Comparison of ENCODE assay signal across 15 cellular contexts in genomic region chr2:95385570-95385984, GRCh38. TPM values are rescaled to one million over a fixed set of nuclear protein-coding genes. Genes with fewer than 3 reads are reported as not detected.
DNase-seq lines count a peak whose midpoint lies in the region; ATAC-seq and TF ChIP-seq lines count a peak whose summit lies in the region.
"Had no signal": no experiment of that assay in that cellular context is flagged by ENCODE, and none has a peak within 500 bp of the region (broad histone marks: within the 10 kb centered on the region; RNA-seq: fewer than 3 reads in every experiment).

No MANE protein-coding gene starts in this region.

- 94% methylated on average over 6 of the region's 12 CpGs for WGBS in mammary epithelial cell (ENCODE audit: low coverage, missing lambda C conversion rate)
- WGBS in gastroesophageal sphincter (ENCODE audit: low coverage in 1 of 2), 2 donors = no CpG with 5 or more reads among the region's 12 CpGs
- WGBS in tibial nerve, 2 donors = 65 to 69% methylated on average over 4 to 11 of the region's 12 CpGs

- H3K4me1 ChIP-seq in mammary epithelial cell (ENCODE audit: insufficient read depth, low read length) (no peaks in the 10 kb centered on the region), gastroesophageal sphincter (peaks cover 0 to 27% (median 17%) of the 10 kb centered on the region in 3 donors), tibial nerve (peaks cover 0 to 42% (median 13%) of the 10 kb centered on the region in 4 donors), left lung (no peaks in the 10 kb centered on the region)

- H3K9ac ChIP-seq in mammary epithelial cell (ENCODE audit: insufficient read depth, low read length) = no peak overlapping the region
- H3K9ac ChIP-seq: BLaER1 treated with 17β-estradiol and CSF1 and Interleukin-3, amounts not matched to agents 10 nM and 100 nM had no signal

- in situ Hi-C loops in mammary epithelial cell (cut with MboI; ENCODE audit: low sequenced_read_pairs in 2 of 2) = no loop called here

- no peak for TF ChIP-seq POLR2A in gastroesophageal sphincter (IDR thresholded peaks at IDR 0.05)
- TF ChIP-seq POLR2A in tibial nerve (IDR thresholded peaks at IDR 0.05) = no peak

- H3K27ac ChIP-seq in mammary epithelial cell (ENCODE audit: insufficient read depth, low read depth, low read length) = no peak overlapping the region
- peak overlapping the region in 3 of 4 donors; percentile 31 to 46 (median 35) for H3K27ac ChIP-seq in gastroesophageal sphincter
- H3K27ac ChIP-seq in tibial nerve = peak overlapping the region in 3 of 4 donors; percentile 55 to 86 (median 72)
- no peak overlapping the region for H3K27ac ChIP-seq in left lung
- H3K27ac ChIP-seq: BLaER1 treated with 17β-estradiol and CSF1 and Interleukin-3, amounts not matched to agents 10 nM and 100 nM had no signal

- H3K36me3 ChIP-seq in mammary epithelial cell (ENCODE audit: insufficient read depth, low read length) = no peaks in the 10 kb centered on the region
- H3K36me3 ChIP-seq in gastroesophageal sphincter = peaks cover 0 to 19% of the 10 kb centered on the region in 2 donors
- H3K36me3 ChIP-seq in tibial nerve = peaks cover 0 to 16% (median 0%) of the 10 kb centered on the region in 3 donors
- H3K36me3 ChIP-seq in left lung = no peaks in the 10 kb centered on the region
- H3K36me3 ChIP-seq: BLaER1 treated with 17β-estradiol and CSF1 and Interleukin-3, amounts not matched to agents 10 nM and 100 nM had no signal

- H3K4me1 Mint-ChIP-seq in MCF 10A (ENCODE audit: insufficient read depth, unreplicated experiment) (peaks cover 15% of the 10 kb centered on the region), osteocyte (ENCODE audit: unreplicated experiment) (peaks cover 7% of the 10 kb centered on the region)

- H3K36me3 Mint-ChIP-seq in MCF 10A (ENCODE audit: insufficient read depth, unreplicated experiment) = peaks cover 27% of the 10 kb centered on the region
- no peaks in the 10 kb centered on the region for H3K36me3 Mint-ChIP-seq in osteocyte (ENCODE audit: unreplicated experiment)

- H4K20me1 ChIP-seq in mammary epithelial cell (ENCODE audit: insufficient read depth, low read length) = no peaks in the 10 kb centered on the region
- H4K20me1 ChIP-seq: BLaER1 treated with 17β-estradiol and CSF1 and Interleukin-3, amounts not matched to agents 10 nM and 100 nM had no signal

- H3K27ac Mint-ChIP-seq in MCF 10A (ENCODE audit: low read depth, unreplicated experiment) (no peak overlapping the region), osteocyte (ENCODE audit: unreplicated experiment) (no peak overlapping the region)

- H3K4me2 ChIP-seq in mammary epithelial cell (ENCODE audit: insufficient read depth, low read depth, low read length) = no peak overlapping the region
- H3K4me2 ChIP-seq: BLaER1 treated with 17β-estradiol and CSF1 and Interleukin-3, amounts not matched to agents 10 nM and 100 nM had no signal

- H2AFZ ChIP-seq in mammary epithelial cell (ENCODE audit: low read depth, low read length) = no peak overlapping the region

- no peak overlapping the region for H3K4me3 Mint-ChIP-seq in MCF 10A (ENCODE audit: unreplicated experiment)
- no peak overlapping the region for H3K4me3 Mint-ChIP-seq in osteocyte (ENCODE audit: unreplicated experiment)

- POLR2A ChIA-PET in MCF 10A (lab: Yijun Ruan, JAX) = interaction anchor here (0.7 kb wide), 1 partner anchor 17 kb away, joined by 3 read pairs; the partner anchor contains the start of gene FAHD2A

- TF ChIP-seq CTCF in MCF 10A (IDR thresholded peaks at IDR 0.05; ENCODE audit: unreplicated experiment) = no peak
- no peak for TF ChIP-seq CTCF in mammary epithelial cell (conservative IDR thresholded peaks at IDR 0.05 in 1 of 2, IDR thresholded peaks at IDR 0.05 in 1 of 2; ENCODE audit: extremely low read depth in 1 of 2, insufficient read depth in 1 of 2, low read depth in 1 of 2, low read length in 2 of 2)
- TF ChIP-seq CTCF in gastroesophageal sphincter (IDR thresholded peaks at IDR 0.05) = no peak
- no peak for TF ChIP-seq CTCF in osteocyte (IDR thresholded peaks at IDR 0.05)
- TF ChIP-seq CTCF in tibial nerve (IDR thresholded peaks at IDR 0.05) = no peak
- TF ChIP-seq CTCF in left lung (IDR thresholded peaks at IDR 0.05) = no peak

- H3K4me3 ChIP-seq in mammary epithelial cell (replicated peaks in 1 of 3; ENCODE audit: insufficient read depth in 1 of 3, low read depth in 2 of 3, low read length in 3 of 3) (no peak overlapping the region), gastroesophageal sphincter (no peak overlapping the region), tibial nerve (no peak overlapping the region), left lung (no peak overlapping the region)
- H3K4me3 ChIP-seq: BLaER1 treated with 17β-estradiol and CSF1 and Interleukin-3, amounts not matched to agents 10 nM and 100 nM had no signal

- DNase-seq in MCF 10A (ENCODE audit: unreplicated experiment) (no peak), mammary epithelial cell (no peak), osteocyte (ENCODE audit: extremely low spot score, unreplicated experiment) (peak; percentile 84), tibial nerve (ENCODE audit: low spot score in 2 of 2) (no peak), left lung (no peak), NCI-H526 (lab: John Stamatoyannopoulos, UW) (no peak), UCSD-AML1 (lab: John Stamatoyannopoulos, UW; ENCODE audit: unreplicated experiment) (no peak)
- DNase-seq: 8988T, DMS 273 treated with DMSO at 0.1 percent for 48 hours, Karpas-422, NCI-H1105 treated with DMSO at 0.1 percent for 48 hours, NCI-H187 treated with DMSO at 0.1 percent for 48 hours, NCI-H446 treated with DMSO at 0.1 percent for 48 hours had no signal

- H3K27me3 Mint-ChIP-seq in MCF 10A (ENCODE audit: insufficient read depth, unreplicated experiment) (no peaks in the 10 kb centered on the region), osteocyte (ENCODE audit: unreplicated experiment) (peaks cover 3% of the 10 kb centered on the region)

- H3K27me3 ChIP-seq in mammary epithelial cell (ENCODE audit: insufficient read depth, low read length) (no peaks in the 10 kb centered on the region), gastroesophageal sphincter (peaks cover 19% of the 10 kb centered on the region), tibial nerve (no peaks in the 10 kb centered on the region), left lung (peaks cover 0 to 36% of the 10 kb centered on the region in 2 donors)
- H3K27me3 ChIP-seq: BLaER1 treated with 17β-estradiol and CSF1 and Interleukin-3, amounts not matched to agents 10 nM and 100 nM had no signal

- intact Hi-C loops in MCF 10A (cut with micrococcal nuclease) = no loop called here
- intact Hi-C loops in mammary epithelial cell (cut with micrococcal nuclease) = loop anchor here (5.0 kb wide), 1 partner anchor 38 kb away; no protein-coding TSS in a partner anchor
- intact Hi-C loops in left lung (cut with DNase I) = no loop called here

- H3K9me3 Mint-ChIP-seq in MCF 10A (ENCODE audit: unreplicated experiment) (no peaks in the 10 kb centered on the region), osteocyte (ENCODE audit: unreplicated experiment) (no peaks in the 10 kb centered on the region)

- H3K9me3 ChIP-seq in mammary epithelial cell (replicated peaks; ENCODE audit: insufficient read depth, low read length) = no peaks in the 10 kb centered on the region
- no peaks in the 10 kb centered on the region for H3K9me3 ChIP-seq in gastroesophageal sphincter
- no peaks in the 10 kb centered on the region for H3K9me3 ChIP-seq in tibial nerve
- no peaks in the 10 kb centered on the region for H3K9me3 ChIP-seq in left lung
- H3K9me3 ChIP-seq: BLaER1 treated with 17β-estradiol and CSF1 and Interleukin-3, amounts not matched to agents 10 nM and 100 nM had no signal

- CTCF ChIA-PET in MCF 10A (lab: Yijun Ruan, JAX) (interaction anchor here (0.5 to 1.5 kb wide), 3 partner anchors 19 to 335 kb away, joined by 3 to 6 read pairs (median 3); no protein-coding TSS in a partner anchor), mammary epithelial cell (lab: Charles Lee; ENCODE audit: low non-redundant PET) (interaction anchor here (0.5 kb wide), 1 partner anchor 16 kb away, joined by 5 read pairs; no protein-coding TSS in a partner anchor)

- BruUV-seq in MCF 10A (replicated peaks; lab: Mats Ljungman, UMichigan) (TSS peak; percentile 28), mammary epithelial cell (replicated peaks; lab: Mats Ljungman, UMichigan) (no TSS peak)

- H3K79me2 ChIP-seq in mammary epithelial cell (ENCODE audit: insufficient read depth, low read length) = no peaks in the 10 kb centered on the region

- dilution Hi-C loops in mammary epithelial cell (cut with HindIII; ENCODE audit: low sequenced_read_pairs) = no loop called here

- ATAC-seq in gastroesophageal sphincter (no peak), left lung (no peak)

- no peak for TF ChIP-seq EP300 in gastroesophageal sphincter (IDR thresholded peaks at IDR 0.05)
- no peak for TF ChIP-seq EP300 in tibial nerve (IDR thresholded peaks at IDR 0.05)

RNA-seq across cellular contexts. Expression of gene FAHD2A, which starts 16.9 kb away (rescaled TPM):
- total RNA-seq in MCF 10A (2022) (23.9 and 24.1 TPM in 2 replicates), mammary epithelial cell (10 to 100 TPM; 23.8 to 26.8 TPM), gastroesophageal sphincter (10 to 100 TPM in 3 of 4 donors, 1 to 10 TPM in 1; 6.5 to 29.8 (median 19.5) TPM), osteocyte (40.3 and 40.4 TPM in 2 replicates), tibial nerve (10 to 100 TPM; 21.0 to 34.5 (median 24.8) TPM), left lung (10 to 100 TPM; 23.6 to 26.8 TPM)
- polyA plus RNA-seq in mammary epithelial cell = 30.1 TPM
- polyA minus RNA-seq in mammary epithelial cell = 62.2 TPM

Comparison
In these comparisons a context has a peak if more than half of its experiments do, and no peak if none do; other contexts are left out.
1. H3K27ac ChIP-seq: peak in gastroesophageal sphincter (3 of 4) and tibial nerve (3 of 4); none in mammary epithelial cell (single experiment) and left lung (0 of 2).